14 cellular contexts compared by ENCODE assay signal in the genomic region with DNA sequence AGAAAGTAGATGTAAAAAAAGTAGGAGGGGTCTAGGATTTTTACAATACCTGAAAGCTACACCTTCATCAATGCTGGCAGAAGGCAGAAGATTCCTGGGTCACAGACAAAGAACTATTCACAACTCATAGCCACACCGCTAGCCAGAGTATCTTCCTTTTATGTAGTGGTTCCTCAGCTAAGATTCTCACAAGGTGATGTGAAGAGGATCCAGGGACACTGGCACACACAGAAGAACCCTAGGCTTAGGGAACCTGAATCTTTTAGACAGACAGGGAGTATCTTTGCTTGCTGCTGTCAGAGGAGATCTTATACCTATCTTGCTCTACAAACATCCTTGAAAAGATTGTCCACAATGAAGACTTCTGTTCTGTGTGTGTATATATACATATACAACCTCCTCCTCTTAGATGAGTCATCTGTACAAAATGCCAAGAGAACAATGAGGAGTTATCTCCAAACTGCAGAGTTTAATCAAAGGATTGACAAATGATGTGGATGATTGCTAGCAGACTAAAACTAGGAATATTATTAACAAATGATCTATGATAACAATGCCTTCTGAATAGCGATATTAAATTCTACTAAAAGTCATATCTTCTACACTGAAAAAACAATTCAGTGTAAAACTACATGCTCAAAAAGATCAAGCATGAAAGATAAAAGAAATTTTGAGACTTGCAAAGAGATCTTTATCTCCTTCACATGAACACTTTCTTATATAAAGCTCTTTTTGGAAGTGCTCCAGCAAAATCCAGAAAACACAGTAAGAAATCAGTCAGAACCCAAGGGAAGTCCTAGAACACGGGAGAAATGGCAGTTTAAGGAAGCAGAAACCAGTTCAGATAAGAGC.
DNase-seq lines count a peak whose midpoint lies in the region; ATAC-seq and TF ChIP-seq lines count a peak whose summit lies in the region.
"Had no signal": no experiment of that assay in that cellular context is flagged by ENCODE, and none has a peak within 500 bp of the region (broad histone marks: within the 10 kb centered on the region; RNA-seq: fewer than 3 reads in every experiment).

No MANE protein-coding gene starts in this region.

- H3K27me3 Mint-ChIP-seq in T-cell, result peaks cover 0 to 4% of the 10 kb centered on the region in 2 donors
- H3K27me3 Mint-ChIP-seq: activated CD4-positive, alpha-beta T cell treated with anti-CD3 and anti-CD28 coated beads for 36 hours had no signal

- DNase-seq in NCI-H146 (lab: John Stamatoyannopoulos, UW), result peak; percentile 25
- no peak for DNase-seq in NCI-H146 treated with DMSO at 0.1 percent for 48 hours (lab: John Stamatoyannopoulos, UW; ENCODE audit: unreplicated experiment)
- DNase-seq in SJCRH30, result peak in 1 of 2 experiments; percentile 31
- peak; percentile 39 for DNase-seq in epithelial cell of esophagus (ENCODE audit: low read depth)
- peak; percentile 14 for DNase-seq in skeletal muscle cell (ENCODE audit: low read depth)
- DNase-seq in T-cell, result no peak
- no peak for DNase-seq in NCI-H2107 (lab: John Stamatoyannopoulos, UW)
- DNase-seq: activated CD4-positive, alpha-beta T cell treated with anti-CD3 and anti-CD28 coated beads for 36 hours; adrenal gland; CD4-positive, alpha-beta memory T cell; cortex of kidney; NCI-H2227 treated with DMSO at 0.1 percent for 48 hours had no signal

- CTCF ChIA-PET in T-cell (lab: Charles Lee), result no interaction called here

- ATAC-seq in GM18870 (IDR thresholded peaks at IDR 0.05; ENCODE audit: unreplicated experiment) (no peak), T-cell (replicated peaks in 1 of 4) (no peak)
- ATAC-seq: activated CD4-positive, alpha-beta T cell treated with anti-CD3 and anti-CD28 coated beads for 36 hours had no signal

- H3K9me3 Mint-ChIP-seq in T-cell, result no peaks in the 10 kb centered on the region
- H3K9me3 Mint-ChIP-seq: T-helper 1 cell treated with Interleukin-12 subunit alpha and Interleukin-12 subunit beta and Interleukin-4 antibody, amounts not matched to agents 30 μg/mL and 1 μg/mL, for 36 hours had no signal

- no peak overlapping the region for H3K4me3 ChIP-seq in SJCRH30
- no peak overlapping the region for H3K4me3 ChIP-seq in epithelial cell of esophagus (ENCODE audit: low read length)
- H3K4me3 ChIP-seq in skeletal muscle cell (ENCODE audit: low read depth, low read length), result no peak overlapping the region
- H3K4me3 ChIP-seq: adrenal gland had no signal

- no peaks in the 10 kb centered on the region for H3K36me3 Mint-ChIP-seq in T-cell
- H3K36me3 Mint-ChIP-seq: CD4-positive, alpha-beta memory T cell had no signal

- H3K27ac ChIP-seq in SJCRH30, result peak overlapping the region; percentile 14; the same call in 1 of the 2 replicates
- H3K27ac ChIP-seq: adrenal gland had no signal

- H3K9me3 ChIP-seq in SJCRH30 (replicated peaks), result no peaks in the 10 kb centered on the region
- H3K9me3 ChIP-seq: adrenal gland had no signal

- H3K27me3 ChIP-seq in SJCRH30, result no peaks in the 10 kb centered on the region
- H3K27me3 ChIP-seq: adrenal gland had no signal

- H3K36me3 ChIP-seq in SJCRH30, result 0 out of 2 replicates have a peak, but pooled peaks cover 2% of the 10 kb centered on the region
- H3K36me3 ChIP-seq: adrenal gland had no signal

- peaks cover 0 to 5% (median 0%) of the 10 kb centered on the region in 3 donors for H3K4me1 Mint-ChIP-seq in T-cell
- H3K4me1 Mint-ChIP-seq: CD4-positive, alpha-beta memory T cell had no signal

- H3K4me3 Mint-ChIP-seq in T-cell, result no peak overlapping the region
- H3K4me3 Mint-ChIP-seq: activated CD4-positive, alpha-beta T cell treated with anti-CD3 and anti-CD28 coated beads for 36 hours; CD4-positive, alpha-beta memory T cell; T-helper 1 cell treated with Interleukin-12 subunit alpha and Interleukin-12 subunit beta and Interleukin-4 antibody, amounts not matched to agents 30 μg/mL and 1 μg/mL, for 36 hours had no signal

- TF ChIP-seq CTCF in epithelial cell of esophagus (IDR thresholded peaks at IDR 0.05; ENCODE audit: insufficient read depth, low read depth, low read length, missing control alignments), result no peak

- peaks cover 17% of the 10 kb centered on the region for H3K4me1 ChIP-seq in SJCRH30

- H3K27ac Mint-ChIP-seq in T-cell, result no peak overlapping the region
- H3K27ac Mint-ChIP-seq: activated CD4-positive, alpha-beta T cell treated with anti-CD3 and anti-CD28 coated beads for 36 hours; CD4-positive, alpha-beta memory T cell; T-helper 1 cell treated with Interleukin-12 subunit alpha and Interleukin-12 subunit beta and Interleukin-4 antibody, amounts not matched to agents 30 μg/mL and 1 μg/mL, for 36 hours had no signal

- POLR2A ChIA-PET in T-cell (lab: Charles Lee), result no interaction called here

Comparison
In these comparisons a context has a peak if more than half of its experiments do, and no peak if none do; other contexts are left out.
1. DNase-seq: peak in NCI-H146 (single experiment), epithelial cell of esophagus (single experiment) and skeletal muscle cell (single experiment); none in NCI-H146 treated with DMSO at 0.1 percent for 48 hours (single experiment), T-cell (0 of 34) and NCI-H2107 (single experiment).